ENCODE assay signal across 7 cellular contexts in the genomic region with DNA sequence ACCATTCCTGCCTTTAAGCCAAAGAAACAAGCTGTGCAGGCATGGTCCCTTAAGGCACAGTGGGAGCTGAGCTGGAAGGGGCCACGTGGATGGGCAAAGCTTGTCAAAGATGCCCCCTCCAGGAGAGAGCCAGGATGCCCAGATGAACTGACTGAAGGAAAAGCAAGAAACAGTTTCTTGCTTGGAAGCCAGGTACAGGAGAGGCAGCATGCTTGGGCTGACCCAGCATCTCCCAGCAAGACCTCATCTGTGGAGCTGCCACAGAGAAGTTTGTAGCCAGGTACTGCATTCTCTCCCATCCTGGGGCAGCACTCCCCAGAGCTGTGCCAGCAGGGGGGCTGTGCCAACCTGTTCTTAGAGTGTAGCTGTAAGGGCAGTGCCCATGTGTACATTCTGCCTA. TPM values are rescaled to one million over a fixed set of nuclear protein-coding genes. Genes with fewer than 3 reads are reported as not detected.
DNase-seq lines count a peak whose midpoint lies in the region; ATAC-seq lines count a peak whose summit lies in the region.

No MANE protein-coding gene starts in this region.

- H3K27me3 Mint-ChIP-seq in activated CD8-positive, alpha-beta T cell treated with anti-CD3 and anti-CD28 coated beads, Interleukin-2, amount 10 ng/mL, durations not matched to agents 7 days and 5 days (ENCODE audit: low read depth) = peaks cover 3% of the 10 kb centered on the region
- peaks cover 6 to 18% (median 9%) of the 10 kb centered on the region in 3 donors for H3K27me3 Mint-ChIP-seq in immature natural killer cell (ENCODE audit: low read depth in 3 of 3)
- H3K27me3 Mint-ChIP-seq in stimulated activated naive B cell treated with anti-CD40 and anti-IgM and Interleukin-4, amounts not matched to agents 10 μg/mL and 1 μg/mL and 100 μg/mL, for 72 hours = peaks cover 16 to 17% of the 10 kb centered on the region in 2 donors

- no peak overlapping the region for H3K9ac ChIP-seq in HUES64 (ENCODE audit: low read depth, low read length)

- H3K9me3 Mint-ChIP-seq in activated CD8-positive, alpha-beta T cell treated with anti-CD3 and anti-CD28 coated beads, Interleukin-2, amount 10 ng/mL, durations not matched to agents 7 days and 5 days (ENCODE audit: insufficient read depth) = no peaks in the 10 kb centered on the region
- H3K9me3 Mint-ChIP-seq in immature natural killer cell = no peaks in the 10 kb centered on the region
- no peaks in the 10 kb centered on the region for H3K9me3 Mint-ChIP-seq in stimulated activated naive B cell treated with anti-CD40 and anti-IgM and Interleukin-4, amounts not matched to agents 10 μg/mL and 1 μg/mL and 100 μg/mL, for 72 hours

- no peak for DNase-seq in activated CD8-positive, alpha-beta T cell treated with anti-CD3 and anti-CD28 coated beads, Interleukin-2, amount 10 ng/mL, durations not matched to agents 7 days and 5 days
- DNase-seq in immature natural killer cell = no peak
- no peak for DNase-seq in stimulated activated naive B cell treated with anti-CD40 and anti-IgM and Interleukin-4, amounts not matched to agents 10 μg/mL and 1 μg/mL and 100 μg/mL, for 72 hours
- no peak for DNase-seq in NCI-H1694 treated with DMSO at 0.1 percent for 48 hours (lab: John Stamatoyannopoulos, UW)
- DNase-seq in MV-4-11 (lab: John Stamatoyannopoulos, UW) = no peak

- POLR2A ChIA-PET in activated CD8-positive, alpha-beta T cell treated with anti-CD3 and anti-CD28 coated beads, Interleukin-2, amount 10 ng/mL, durations not matched to agents 7 days and 5 days (lab: Charles Lee) = interaction anchor here (1.0 to 1.1 kb wide), 2 partner anchors 9 to 30 kb away, joined by 3 read pairs; no protein-coding TSS in a partner anchor

- H3K27ac ChIP-seq in HUES64 (ENCODE audit: low read depth, low read length) = no peak overlapping the region

- H3K9me3 ChIP-seq in HUES64 (ENCODE audit: insufficient read depth, low read depth, low read length) = no peaks in the 10 kb centered on the region

- no peak for ATAC-seq in activated CD8-positive, alpha-beta T cell treated with anti-CD3 and anti-CD28 coated beads, Interleukin-2, amount 10 ng/mL, durations not matched to agents 7 days and 5 days
- ATAC-seq in stimulated activated naive B cell treated with anti-CD40 and anti-IgM and Interleukin-4, amounts not matched to agents 10 μg/mL and 1 μg/mL and 100 μg/mL, for 72 hours (replicated peaks) = no peak
- no peak for ATAC-seq in HG03095 (IDR thresholded peaks at IDR 0.05; ENCODE audit: unreplicated experiment)

- peaks cover 27% of the 10 kb centered on the region for H3K4me1 ChIP-seq in HUES64 (ENCODE audit: insufficient read depth, low read length)

- no peak overlapping the region for H3K27ac Mint-ChIP-seq in activated CD8-positive, alpha-beta T cell treated with anti-CD3 and anti-CD28 coated beads, Interleukin-2, amount 10 ng/mL, durations not matched to agents 7 days and 5 days
- peak overlapping the region; percentile 96 to 99 (median 99) for H3K27ac Mint-ChIP-seq in immature natural killer cell
- peak overlapping the region; percentile 99 for H3K27ac Mint-ChIP-seq in stimulated activated naive B cell treated with anti-CD40 and anti-IgM and Interleukin-4, amounts not matched to agents 10 μg/mL and 1 μg/mL and 100 μg/mL, for 72 hours

- H3K36me3 ChIP-seq in HUES64 (ENCODE audit: insufficient read depth, low read length) = peaks cover 18% of the 10 kb centered on the region

- 67% methylated on average over 1 of the region's 1 CpG for WGBS in HUES64

- H3K4me3 Mint-ChIP-seq in activated CD8-positive, alpha-beta T cell treated with anti-CD3 and anti-CD28 coated beads, Interleukin-2, amount 10 ng/mL, durations not matched to agents 7 days and 5 days = peak overlapping the region; percentile 98
- H3K4me3 Mint-ChIP-seq in immature natural killer cell = peak overlapping the region; percentile 95 to 99 (median 98)
- H3K4me3 Mint-ChIP-seq in stimulated activated naive B cell treated with anti-CD40 and anti-IgM and Interleukin-4, amounts not matched to agents 10 μg/mL and 1 μg/mL and 100 μg/mL, for 72 hours = peak overlapping the region in 1 of 2 donors; percentile 97

- H3K4me1 Mint-ChIP-seq in activated CD8-positive, alpha-beta T cell treated with anti-CD3 and anti-CD28 coated beads, Interleukin-2, amount 10 ng/mL, durations not matched to agents 7 days and 5 days (ENCODE audit: low read depth) = peaks cover 43% of the 10 kb centered on the region
- peaks cover 43 to 45% of the 10 kb centered on the region in 2 donors for H3K4me1 Mint-ChIP-seq in immature natural killer cell
- H3K4me1 Mint-ChIP-seq in stimulated activated naive B cell treated with anti-CD40 and anti-IgM and Interleukin-4, amounts not matched to agents 10 μg/mL and 1 μg/mL and 100 μg/mL, for 72 hours = peaks cover 26 to 41% of the 10 kb centered on the region in 2 donors

- CTCF ChIA-PET in activated CD8-positive, alpha-beta T cell treated with anti-CD3 and anti-CD28 coated beads, Interleukin-2, amount 10 ng/mL, durations not matched to agents 7 days and 5 days (lab: Charles Lee) = interaction anchor here (1.4 to 5.7 kb wide), 6 partner anchors 33 to 116 kb away, joined by 3 to 41 read pairs (median 18); a partner anchor contains a TSS

- peaks cover 5% of the 10 kb centered on the region for H3K27me3 ChIP-seq in HUES64 (ENCODE audit: insufficient read depth, low read length)

- H3K4me3 ChIP-seq in HUES64 (ENCODE audit: low read length) = peak overlapping the region; percentile 88; the same call in 1 of the 2 replicates

- peaks cover 17% of the 10 kb centered on the region for H3K36me3 Mint-ChIP-seq in activated CD8-positive, alpha-beta T cell treated with anti-CD3 and anti-CD28 coated beads, Interleukin-2, amount 10 ng/mL, durations not matched to agents 7 days and 5 days (ENCODE audit: low read depth)
- peaks cover 0 to 3% (median 3%) of the 10 kb centered on the region in 3 donors for H3K36me3 Mint-ChIP-seq in immature natural killer cell
- H3K36me3 Mint-ChIP-seq in stimulated activated naive B cell treated with anti-CD40 and anti-IgM and Interleukin-4, amounts not matched to agents 10 μg/mL and 1 μg/mL and 100 μg/mL, for 72 hours = peaks cover 24 to 33% of the 10 kb centered on the region in 2 donors

RNA-seq across cellular contexts. Expression of a gene that starts 1.3 kb away (rescaled TPM):
- polyA plus RNA-seq in HUES64 (2013, experiment 1 of 2) = 36.4 TPM
- polyA plus RNA-seq in HUES64 (2013, experiment 2 of 2) = 44.0 TPM
- total RNA-seq in activated CD8-positive, alpha-beta T cell treated with anti-CD3 and anti-CD28 coated beads, Interleukin-2, amount 10 ng/mL, durations not matched to agents 7 days and 5 days = 10 to 100 TPM; 37.5 to 38.9 TPM
- polyA plus RNA-seq in immature natural killer cell = 100 to 1,000 TPM in 1 of 3 donors, 10 to 100 TPM in 2; 59.5 to 120 (median 93.0) TPM

RNA-seq across cellular contexts. Expression of a gene that starts 6.0 kb away (rescaled TPM):
- polyA plus RNA-seq in HUES64 (2013, experiment 1 of 2) = 42.0 TPM
- 54.3 TPM for polyA plus RNA-seq in HUES64 (2013, experiment 2 of 2)
- 10 to 100 TPM; 53.2 to 57.7 TPM for total RNA-seq in activated CD8-positive, alpha-beta T cell treated with anti-CD3 and anti-CD28 coated beads, Interleukin-2, amount 10 ng/mL, durations not matched to agents 7 days and 5 days
- polyA plus RNA-seq in immature natural killer cell = 100 to 1,000 TPM; 103 to 274 (median 126) TPM

RNA-seq across cellular contexts. Expression of a gene that starts 6.6 kb away (rescaled TPM):
- 3.5 TPM for polyA plus RNA-seq in HUES64 (2013, experiment 1 of 2)
- 3.4 TPM for polyA plus RNA-seq in HUES64 (2013, experiment 2 of 2)
- total RNA-seq in activated CD8-positive, alpha-beta T cell treated with anti-CD3 and anti-CD28 coated beads, Interleukin-2, amount 10 ng/mL, durations not matched to agents 7 days and 5 days = not detected
- polyA plus RNA-seq in immature natural killer cell = 1 to 10 TPM in 2 of 3 donors, under 1 TPM in 1; 0.64 to 4.0 (median 1.1) TPM

RNA-seq across cellular contexts. Expression of a gene that starts 38.8 kb away (rescaled TPM):
- polyA plus RNA-seq in HUES64 (2013, experiment 1 of 2) = 103 TPM
- polyA plus RNA-seq in HUES64 (2013, experiment 2 of 2) = 115 TPM
- total RNA-seq in activated CD8-positive, alpha-beta T cell treated with anti-CD3 and anti-CD28 coated beads, Interleukin-2, amount 10 ng/mL, durations not matched to agents 7 days and 5 days = 100 to 1,000 TPM; 170 to 190 TPM
- polyA plus RNA-seq in immature natural killer cell = 100 to 1,000 TPM; 396 to 465 (median 435) TPM

RNA-seq across cellular contexts. Expression of a gene that starts 39.3 kb away (rescaled TPM):
- polyA plus RNA-seq in HUES64 (2013, experiment 1 of 2) = 6.5 TPM
- polyA plus RNA-seq in HUES64 (2013, experiment 2 of 2) = 6.9 TPM
- 10 to 100 TPM; 14.6 TPM for total RNA-seq in activated CD8-positive, alpha-beta T cell treated with anti-CD3 and anti-CD28 coated beads, Interleukin-2, amount 10 ng/mL, durations not matched to agents 7 days and 5 days
- polyA plus RNA-seq in immature natural killer cell = under 1 TPM in 1 of 3 donors, not detected in 2; 0.43 TPM
